In genomic region chr19:10431254-10431942, GRCh38 we compare ENCODE assay signal across 7 cellular contexts. TPM values are rescaled to one million over a fixed set of nuclear protein-coding genes. Genes with fewer than 3 reads are reported as not detected.
DNase-seq lines count a peak whose midpoint lies in the region; ATAC-seq, FAIRE-seq and TF ChIP-seq lines count a peak whose summit lies in the region.

No MANE protein-coding gene starts in this region.

- H3K36me3 ChIP-seq in osteoblast (ENCODE audit: insufficient read depth, low read length) (no peaks in the 10 kb centered on the region), HAP-1 (replicated peaks) (no peaks in the 10 kb centered on the region)

- no peaks in the 10 kb centered on the region for H3K36me3 Mint-ChIP-seq in T-cell

- peak overlapping the region; percentile 83 for H3K4me2 ChIP-seq in osteoblast (ENCODE audit: insufficient read depth, low read length)

- CTCF ChIA-PET in T-cell (lab: Charles Lee): interaction anchor here in 1 of 2 donors (0.6 to 1.2 kb wide), 5 partner anchors 26 to 536 kb away, joined by 3 to 5 read pairs (median 4); partner anchors contain the start of gene ICAM1

- TF ChIP-seq CTCF in epithelial cell of proximal tubule (conservative IDR thresholded peaks at IDR 0.05; ENCODE audit: low read depth, low read length): no peak
- TF ChIP-seq CTCF in osteoblast (IDR thresholded peaks at IDR 0.05; ENCODE audit: extremely low read depth, low read depth, low read length): no peak

- DNase-seq in GM18507 (ENCODE audit: extremely low spot score, insufficient read length, low read depth) (no peak), T-cell (peak in 21 of 34 experiments; percentile 28 to 60 (median 44)), epithelial cell of proximal tubule (ENCODE audit: low read depth) (no peak), osteoblast (ENCODE audit: insufficient read length, low spot score, missing footprints) (peak; percentile 90), NCI-H524 treated with DMSO at 0.1 percent for 48 hours (lab: John Stamatoyannopoulos, UW) (no peak), NCI-H128 (lab: John Stamatoyannopoulos, UW; ENCODE audit: unreplicated experiment) (no peak), HAP-1 (ENCODE audit: low spot score in 2 of 2) (no peak)

- FAIRE-seq in GM18507 (lab: Jason Lieb, UNC): peak; percentile 92

- H3K27me3 Mint-ChIP-seq in T-cell: peaks cover 34 to 35% of the 10 kb centered on the region in 2 donors

- H3K4me3 ChIP-seq in epithelial cell of proximal tubule (ENCODE audit: low read depth, low read length) (peak overlapping the region; percentile 51), osteoblast (ENCODE audit: insufficient read depth, low read length) (peak overlapping the region; percentile 73), HAP-1 (no peak overlapping the region)

- H3K27ac Mint-ChIP-seq in T-cell: peak overlapping the region; percentile 83 to 86

- peak overlapping the region; percentile 73 to 87 (median 81) for H3K4me3 Mint-ChIP-seq in T-cell

- H3K27me3 ChIP-seq in osteoblast (ENCODE audit: insufficient read depth, low read length): peaks cover 8% of the 10 kb centered on the region
- H3K27me3 ChIP-seq in HAP-1 (ENCODE audit: low read depth): no peaks in the 10 kb centered on the region

- H4K20me1 ChIP-seq in osteoblast (ENCODE audit: insufficient read depth, low read length): no peaks in the 10 kb centered on the region

- H2AFZ ChIP-seq in osteoblast (ENCODE audit: low read length): peak overlapping the region; percentile 78

- no peaks in the 10 kb centered on the region for H3K9me3 Mint-ChIP-seq in T-cell

- H3K27ac ChIP-seq in osteoblast (ENCODE audit: low read depth, low read length): no peak overlapping the region

- H3K4me1 Mint-ChIP-seq in T-cell: peaks cover 46 to 64% (median 56%) of the 10 kb centered on the region in 3 donors

- in situ Hi-C loops in HAP-1 (cut with MboI; ENCODE audit: low sequenced_read_pairs): no loop called here

- peak in 1 of 4 experiments; percentile 8 for ATAC-seq in T-cell (replicated peaks in 1 of 4)

- H3K4me1 ChIP-seq in osteoblast (ENCODE audit: insufficient read depth, low read length) (peaks cover 12% of the 10 kb centered on the region), HAP-1 (no peaks in the 10 kb centered on the region; the same call in 1 of the 2 replicates)

- POLR2A ChIA-PET in T-cell (lab: Charles Lee): interaction anchor here in 1 of 2 donors (0.6 kb wide), 1 partner anchor 12 kb away, joined by 6 read pairs; no protein-coding TSS in a partner anchor

- H3K9me3 ChIP-seq in osteoblast (ENCODE audit: low read depth, low read length) (no peaks in the 10 kb centered on the region), HAP-1 (no peaks in the 10 kb centered on the region)

- no peaks in the 10 kb centered on the region for H3K79me2 ChIP-seq in osteoblast (ENCODE audit: insufficient read depth, low read length)

RNA-seq across cellular contexts. Expression of gene PDE4A, which starts 11.1 kb away (rescaled TPM):
- total RNA-seq in T-cell (10 to 100 TPM in 1 of 5 donors, 1 to 10 TPM in 4; 2.2 to 13.3 (median 6.2) TPM), epithelial cell of proximal tubule (0.40 and 2.0 TPM in 2 replicates), osteoblast (5.1 and 8.3 TPM in 2 replicates)

RNA-seq across cellular contexts. Expression of gene CDC37, which starts 28.1 kb away (rescaled TPM):
- total RNA-seq in T-cell (100 to 1,000 TPM; 163 to 205 (median 190) TPM), epithelial cell of proximal tubule (155 and 262 TPM in 2 replicates), osteoblast (131 and 154 TPM in 2 replicates)

RNA-seq across cellular contexts. Expression of gene TYK2, which starts 51.0 kb away (rescaled TPM):
- total RNA-seq in T-cell: 100 to 1,000 TPM; 277 to 346 (median 323) TPM
- total RNA-seq in epithelial cell of proximal tubule: 95.4 and 103 TPM in 2 replicates
- total RNA-seq in osteoblast: 52.5 and 72.7 TPM in 2 replicates

Comparison
In these comparisons a context has a peak if more than half of its experiments do, and no peak if none do; other contexts are left out.
1. DNase-seq: peak in T-cell (21 of 34) and osteoblast (single experiment); none in GM18507 (single experiment), epithelial cell of proximal tubule (single experiment), NCI-H524 treated with DMSO at 0.1 percent for 48 hours (single experiment), NCI-H128 (single experiment) and HAP-1 (0 of 2).